14 cellular contexts compared by ENCODE assay signal in genomic region chr3:132596326-132596725, GRCh38. TPM values are rescaled to one million over a fixed set of nuclear protein-coding genes. Genes with fewer than 3 reads are reported as not detected.
A peak's percentile ranks its signal among the peaks of the same experiment; 100 is the strongest.
DNase-seq lines count a peak whose midpoint lies in the region; ATAC-seq and TF ChIP-seq lines count a peak whose summit lies in the region.
"Had no signal": no experiment of that assay in that cellular context is flagged by ENCODE, and none has a peak within 500 bp of the region (broad histone marks: within the 10 kb centered on the region; RNA-seq: fewer than 3 reads in every experiment).

No MANE protein-coding gene starts in this region.

- no peak for ATAC-seq in stimulated activated naive CD8-positive, alpha-beta T cell treated with anti-CD3 and anti-CD28 coated beads, Interleukin-15, amount 100 ng/mL, for 72 hours
- no peak for ATAC-seq in stimulated activated effector memory CD8-positive, alpha-beta T cell treated with anti-CD3 and anti-CD28 coated beads, Interleukin-12 subunit alpha, Interleukin-12 subunit beta, amount 100 ng/mL, for 72 hours
- no peak for ATAC-seq in WTC11
- ATAC-seq: GM23338 had no signal

- no peaks in the 10 kb centered on the region for H3K27me3 Mint-ChIP-seq in stimulated activated naive CD8-positive, alpha-beta T cell treated with anti-CD3 and anti-CD28 coated beads, Interleukin-15, Interleukin-2, amounts not matched to agents 100 ng/mL and 50 ng/mL, for 24 hours
- no peaks in the 10 kb centered on the region for H3K27me3 Mint-ChIP-seq in stimulated activated naive CD8-positive, alpha-beta T cell treated with anti-CD3 and anti-CD28 coated beads, Interleukin-15, amount 100 ng/mL, for 72 hours
- no peaks in the 10 kb centered on the region for H3K27me3 Mint-ChIP-seq in WTC11 (ENCODE audit: low read depth)
- H3K27me3 Mint-ChIP-seq: CD8-positive, alpha-beta memory T cell had no signal

- no peak for TF ChIP-seq CTCF in WTC11 (IDR thresholded peaks at IDR 0.05)
- no peak for TF ChIP-seq CTCF in GM10266 (IDR thresholded peaks at IDR 0.05; ENCODE audit: control insufficient read depth, insufficient read depth, low read depth, missing control alignments)

- H3K4me3 Mint-ChIP-seq in stimulated activated naive CD8-positive, alpha-beta T cell treated with anti-CD3 and anti-CD28 coated beads, Interleukin-15, Interleukin-2, amounts not matched to agents 100 ng/mL and 50 ng/mL, for 24 hours = no peak overlapping the region
- H3K4me3 Mint-ChIP-seq in stimulated activated naive CD8-positive, alpha-beta T cell treated with anti-CD3 and anti-CD28 coated beads, Interleukin-15, amount 100 ng/mL, for 72 hours = no peak overlapping the region
- H3K4me3 Mint-ChIP-seq in stimulated activated effector memory CD8-positive, alpha-beta T cell treated with anti-CD3 and anti-CD28 coated beads, Interleukin-12 subunit alpha, Interleukin-12 subunit beta, amount 100 ng/mL, for 72 hours = no peak overlapping the region
- H3K4me3 Mint-ChIP-seq in WTC11 = no peak overlapping the region
- H3K4me3 Mint-ChIP-seq: CD8-positive, alpha-beta memory T cell; GM23338; H9 had no signal

- peaks cover 45% of the 10 kb centered on the region for H3K36me3 Mint-ChIP-seq in stimulated activated naive CD8-positive, alpha-beta T cell treated with anti-CD3 and anti-CD28 coated beads, Interleukin-15, Interleukin-2, amounts not matched to agents 100 ng/mL and 50 ng/mL, for 24 hours (ENCODE audit: low read depth)
- H3K36me3 Mint-ChIP-seq in stimulated activated effector memory CD8-positive, alpha-beta T cell treated with anti-CD3 and anti-CD28 coated beads, Interleukin-12 subunit alpha, Interleukin-12 subunit beta, amount 100 ng/mL, for 72 hours = peaks cover 12% of the 10 kb centered on the region
- H3K36me3 Mint-ChIP-seq in WTC11 = no peaks in the 10 kb centered on the region; the same call in 1 of the 2 replicates

- 0 out of 2 replicates have a peak, but pooled peaks have one; percentile 10 for TF ChIP-seq POLR2A in Raji (IDR thresholded peaks at IDR 0.05; ENCODE audit: insufficient read depth, low read depth, low read length)

- POLR2A ChIA-PET in WTC11 (lab: Charles Lee) = no interaction called here

- H3K27ac Mint-ChIP-seq in stimulated activated naive CD8-positive, alpha-beta T cell treated with anti-CD3 and anti-CD28 coated beads, Interleukin-15, Interleukin-2, amounts not matched to agents 100 ng/mL and 50 ng/mL, for 24 hours = peak overlapping the region; percentile 36
- no peak overlapping the region for H3K27ac Mint-ChIP-seq in stimulated activated naive CD8-positive, alpha-beta T cell treated with anti-CD3 and anti-CD28 coated beads, Interleukin-15, amount 100 ng/mL, for 72 hours
- H3K27ac Mint-ChIP-seq in stimulated activated effector memory CD8-positive, alpha-beta T cell treated with anti-CD3 and anti-CD28 coated beads, Interleukin-12 subunit alpha, Interleukin-12 subunit beta, amount 100 ng/mL, for 72 hours = peak overlapping the region; percentile 20
- H3K27ac Mint-ChIP-seq in WTC11 = no peak overlapping the region
- H3K27ac Mint-ChIP-seq: CD8-positive, alpha-beta memory T cell; GM23338; H9 had no signal

- H3K4me1 Mint-ChIP-seq in stimulated activated naive CD8-positive, alpha-beta T cell treated with anti-CD3 and anti-CD28 coated beads, Interleukin-15, Interleukin-2, amounts not matched to agents 100 ng/mL and 50 ng/mL, for 24 hours (ENCODE audit: low read depth) = peaks cover 5% of the 10 kb centered on the region
- no peaks in the 10 kb centered on the region for H3K4me1 Mint-ChIP-seq in stimulated activated naive CD8-positive, alpha-beta T cell treated with anti-CD3 and anti-CD28 coated beads, Interleukin-15, amount 100 ng/mL, for 72 hours
- H3K4me1 Mint-ChIP-seq in stimulated activated effector memory CD8-positive, alpha-beta T cell treated with anti-CD3 and anti-CD28 coated beads, Interleukin-12 subunit alpha, Interleukin-12 subunit beta, amount 100 ng/mL, for 72 hours = no peaks in the 10 kb centered on the region
- peaks cover 6% of the 10 kb centered on the region for H3K4me1 Mint-ChIP-seq in WTC11
- H3K4me1 Mint-ChIP-seq: CD8-positive, alpha-beta memory T cell had no signal

- CTCF ChIA-PET in WTC11 (lab: Charles Lee) = no interaction called here

- H3K9me3 Mint-ChIP-seq in stimulated activated naive CD8-positive, alpha-beta T cell treated with anti-CD3 and anti-CD28 coated beads, Interleukin-15, Interleukin-2, amounts not matched to agents 100 ng/mL and 50 ng/mL, for 24 hours = no peaks in the 10 kb centered on the region
- no peaks in the 10 kb centered on the region for H3K9me3 Mint-ChIP-seq in stimulated activated naive CD8-positive, alpha-beta T cell treated with anti-CD3 and anti-CD28 coated beads, Interleukin-15, amount 100 ng/mL, for 72 hours
- H3K9me3 Mint-ChIP-seq in stimulated activated effector memory CD8-positive, alpha-beta T cell treated with anti-CD3 and anti-CD28 coated beads, Interleukin-12 subunit alpha, Interleukin-12 subunit beta, amount 100 ng/mL, for 72 hours = no peaks in the 10 kb centered on the region
- no peaks in the 10 kb centered on the region for H3K9me3 Mint-ChIP-seq in WTC11
- H3K9me3 Mint-ChIP-seq: CD8-positive, alpha-beta memory T cell; GM23338; H9 had no signal

- DNase-seq in stimulated activated naive CD8-positive, alpha-beta T cell treated with anti-CD3 and anti-CD28 coated beads, Interleukin-15, amount 100 ng/mL, for 72 hours = no peak
- DNase-seq in stimulated activated effector memory CD8-positive, alpha-beta T cell treated with anti-CD3 and anti-CD28 coated beads, Interleukin-12 subunit alpha, Interleukin-12 subunit beta, amount 100 ng/mL, for 72 hours (ENCODE audit: low spot score in 2 of 2) = no peak
- DNase-seq in WTC11 (ENCODE audit: low spot score) (no peak), GM10266 (ENCODE audit: extremely low spot score) (no peak), NCI-H146 treated with DMSO at 0.1 percent for 48 hours (lab: John Stamatoyannopoulos, UW; ENCODE audit: unreplicated experiment) (no peak)
- DNase-seq: Caco-2; CD8-positive, alpha-beta memory T cell; DND-41; GF-D8; H9 had no signal

TF ChIP-seq in WTC11, 78 proteins besides CTCF, POLR2A, EP300 and RAD21 (continues in another document):
- TF ChIP-seq CBFB (CRISPR knock-in tag; IDR thresholded peaks at IDR 0.05; ENCODE audit: low read depth) = no peak
- TF ChIP-seq MLX (CRISPR knock-in tag; IDR thresholded peaks at IDR 0.05) = no peak
- TF ChIP-seq SMAD4 (CRISPR knock-in tag; IDR thresholded peaks at IDR 0.05) = no peak
- TF ChIP-seq NR2C2 (CRISPR knock-in tag; IDR thresholded peaks at IDR 0.05) = no peak
- TF ChIP-seq ATF6 (CRISPR knock-in tag; IDR thresholded peaks at IDR 0.05) = no peak
- no peak for TF ChIP-seq PRDM15 (CRISPR knock-in tag; IDR thresholded peaks at IDR 0.05)
- TF ChIP-seq MXD4 (CRISPR knock-in tag; IDR thresholded peaks at IDR 0.05; ENCODE audit: borderline replicate concordance) = no peak
- TF ChIP-seq JUN (CRISPR knock-in tag; IDR thresholded peaks at IDR 0.05) = no peak

RNA-seq across cellular contexts. Expression of gene ACKR4, which starts 0.7 kb away (rescaled TPM):
- total RNA-seq in WTC11 (2021) = not detected in 3 replicates
- total RNA-seq: A673; Caco-2; CD8-positive, alpha-beta memory T cell; GM23338; H9 had no signal

Comparison
In these comparisons a context has a peak if more than half of its experiments do, and no peak if none do; other contexts are left out.
1. H3K27ac Mint-ChIP-seq: peak in stimulated activated naive CD8-positive, alpha-beta T cell treated with anti-CD3 and anti-CD28 coated beads, Interleukin-15, Interleukin-2, amounts not matched to agents 100 ng/mL and 50 ng/mL, for 24 hours (single experiment) and stimulated activated effector memory CD8-positive, alpha-beta T cell treated with anti-CD3 and anti-CD28 coated beads, Interleukin-12 subunit alpha, Interleukin-12 subunit beta, amount 100 ng/mL, for 72 hours (single experiment); none in stimulated activated naive CD8-positive, alpha-beta T cell treated with anti-CD3 and anti-CD28 coated beads, Interleukin-15, amount 100 ng/mL, for 72 hours (0 of 2) and WTC11 (single experiment).